Comparison of ENCODE assay signal across 1 cellular context in genomic region chr4:126051709-126052424, GRCh38.
TF ChIP-seq lines count a peak whose summit lies in the region.

No MANE protein-coding gene starts in this region.

TF ChIP-seq in GM23338, 12 proteins besides CTCF, POLR2A, EP300 and RAD21 (continued from another document):
- TF ChIP-seq REST (IDR thresholded peaks at IDR 0.05; ENCODE audit: unreplicated experiment) = no peak
- TF ChIP-seq POLR2AphosphoS5 (IDR thresholded peaks at IDR 0.05; ENCODE audit: low read depth) = no peak
- no peak for TF ChIP-seq NANOG (IDR thresholded peaks at IDR 0.05; ENCODE audit: borderline replicate concordance)
- TF ChIP-seq JUNB (IDR thresholded peaks at IDR 0.05; ENCODE audit: unreplicated experiment) = no peak
TF ChIP-seq in GM23338: peak in this region for 0.
